1 cellular context compared by ENCODE assay signal in genomic region chr1:168687796-168688195, GRCh38.
TF ChIP-seq lines count a peak whose summit lies in the region.

No MANE protein-coding gene starts in this region.

TF ChIP-seq in HepG2, 621 proteins besides CTCF, POLR2A, EP300 and RAD21 (continued from another document and continues in another):
- TF ChIP-seq HOMEZ (CRISPR knock-in tag; IDR thresholded peaks at IDR 0.05; ENCODE audit: low read depth) (peak; percentile 21; the same call in 1 of the 2 replicates), NFYC (CRISPR knock-in tag; IDR thresholded peaks at IDR 0.05) (no peak), ZNF367 (CRISPR knock-in tag; IDR thresholded peaks at IDR 0.05; ENCODE audit: borderline replicate concordance) (no peak), CSRNP2 (CRISPR knock-in tag; conservative IDR thresholded peaks at IDR 0.05; ENCODE audit: low read depth) (no peak), TEAD3 (CRISPR knock-in tag; optimal IDR thresholded peaks at IDR 0.05; ENCODE audit: borderline replicate concordance) (peak; percentile 89), YEATS2 (CRISPR knock-in tag; IDR thresholded peaks at IDR 0.05; ENCODE audit: borderline replicate concordance) (no peak), ZNF441 (CRISPR knock-in tag; IDR thresholded peaks at IDR 0.05; ENCODE audit: borderline replicate concordance) (no peak), MYNN (CRISPR knock-in tag; IDR thresholded peaks at IDR 0.05; ENCODE audit: low read depth) (no peak), DNMT3B (CRISPR knock-in tag; conservative IDR thresholded peaks at IDR 0.05) (no peak), ZFP41 (CRISPR knock-in tag; IDR thresholded peaks at IDR 0.05; ENCODE audit: borderline replicate concordance) (no peak), ZNF570 (CRISPR knock-in tag; IDR thresholded peaks at IDR 0.05; ENCODE audit: borderline replicate concordance) (no peak), PRPF4 (IDR thresholded peaks at IDR 0.05; ENCODE audit: low read depth, low read length, poor library complexity, severe bottlenecking) (no peak), KAT8 (CRISPR knock-in tag; IDR thresholded peaks at IDR 0.05) (peak; percentile 14; the same call in 1 of the 2 replicates), SMC3 (IDR thresholded peaks at IDR 0.05; ENCODE audit: low read length) (peak; percentile 43; the same call in 1 of the 2 replicates), ZFP36L2 (CRISPR knock-in tag; IDR thresholded peaks at IDR 0.05) (no peak), ZBTB33 (CRISPR knock-in tag; IDR thresholded peaks at IDR 0.05) (0 out of 2 replicates have a peak, but pooled peaks have one; percentile 30), MAZ (IDR thresholded peaks at IDR 0.05; ENCODE audit: borderline replicate concordance, low read depth, low read length) (no peak), MAZ (CRISPR knock-in tag; IDR thresholded peaks at IDR 0.05; ENCODE audit: low read depth) (no peak), RNF219 (CRISPR knock-in tag; IDR thresholded peaks at IDR 0.05) (no peak), SP2 (CRISPR knock-in tag; IDR thresholded peaks at IDR 0.05) (no peak), STAG1 (CRISPR knock-in tag; IDR thresholded peaks at IDR 0.05) (peak; percentile 66), ZNF563 (CRISPR knock-in tag; IDR thresholded peaks at IDR 0.05) (no peak), ZNF256 (CRISPR knock-in tag; conservative IDR thresholded peaks at IDR 0.05) (no peak), ZBTB4 (CRISPR knock-in tag; IDR thresholded peaks at IDR 0.05; ENCODE audit: borderline replicate concordance) (0 out of 2 replicates have a peak, but pooled peaks have one; percentile 44), ELF4 (CRISPR knock-in tag; IDR thresholded peaks at IDR 0.05; ENCODE audit: borderline replicate concordance) (no peak), TOPORS (CRISPR knock-in tag; IDR thresholded peaks at IDR 0.05) (no peak), MED1 (CRISPR knock-in tag; IDR thresholded peaks at IDR 0.05) (peak; percentile 20; the same call in 1 of the 2 replicates), SALL1 (CRISPR knock-in tag; IDR thresholded peaks at IDR 0.05) (peak; percentile 41; the same call in 1 of the 2 replicates), ZFP36 (IDR thresholded peaks at IDR 0.05; ENCODE audit: borderline replicate concordance, low read depth, low read length, partially characterized antibody) (no peak), USF2 (IDR thresholded peaks at IDR 0.05; ENCODE audit: low read depth, low read length) (no peak), USF2 (CRISPR knock-in tag; IDR thresholded peaks at IDR 0.05; ENCODE audit: borderline replicate concordance) (no peak), IRX3 (CRISPR knock-in tag; IDR thresholded peaks at IDR 0.05; ENCODE audit: borderline replicate concordance, low read depth) (no peak), SOX6 (IDR thresholded peaks at IDR 0.05) (no peak), SOX6 (CRISPR knock-in tag; IDR thresholded peaks at IDR 0.05) (no peak), ZNF83 (CRISPR knock-in tag; IDR thresholded peaks at IDR 0.05; ENCODE audit: borderline replicate concordance) (no peak), ZKSCAN1 (IDR thresholded peaks at IDR 0.05; ENCODE audit: low read length) (0 out of 2 replicates have a peak, but pooled peaks have one; percentile 38), TARDBP (CRISPR knock-in tag; IDR thresholded peaks at IDR 0.05) (no peak), FOXA3 (CRISPR knock-in tag; IDR thresholded peaks at IDR 0.05) (peak; percentile 20), ATAD3A (CRISPR knock-in tag; IDR thresholded peaks at IDR 0.05) (no peak), NFIB (CRISPR knock-in tag; IDR thresholded peaks at IDR 0.05; ENCODE audit: borderline replicate concordance) (no peak), RBM22 (optimal IDR thresholded peaks at IDR 0.05; ENCODE audit: low read length) (no peak), BATF2 (CRISPR knock-in tag; IDR thresholded peaks at IDR 0.05) (no peak), ZNF205 (CRISPR knock-in tag; IDR thresholded peaks at IDR 0.05) (peak; percentile 82; the same call in 1 of the 2 replicates), HOXA5 (CRISPR knock-in tag; IDR thresholded peaks at IDR 0.05) (no peak), THAP11 (CRISPR knock-in tag; IDR thresholded peaks at IDR 0.05) (no peak), THAP8 (CRISPR knock-in tag; IDR thresholded peaks at IDR 0.05; ENCODE audit: borderline replicate concordance) (no peak), ZNF264 (CRISPR knock-in tag; IDR thresholded peaks at IDR 0.05) (no peak), PCBP1 (IDR thresholded peaks at IDR 0.05; ENCODE audit: borderline replicate concordance, low read depth, low read length) (no peak), ZNF782 (CRISPR knock-in tag; IDR thresholded peaks at IDR 0.05; ENCODE audit: borderline replicate concordance) (no peak), HMGXB4 (CRISPR knock-in tag; IDR thresholded peaks at IDR 0.05; ENCODE audit: borderline replicate concordance in 1 of 2, low read depth in 1 of 2) (no peak), NFIC (IDR thresholded peaks at IDR 0.05; ENCODE audit: low read length) (no peak), KDM1A (CRISPR knock-in tag; IDR thresholded peaks at IDR 0.05) (no peak)
